ENCODE assay signal across 23 cellular contexts in the genomic region with DNA sequence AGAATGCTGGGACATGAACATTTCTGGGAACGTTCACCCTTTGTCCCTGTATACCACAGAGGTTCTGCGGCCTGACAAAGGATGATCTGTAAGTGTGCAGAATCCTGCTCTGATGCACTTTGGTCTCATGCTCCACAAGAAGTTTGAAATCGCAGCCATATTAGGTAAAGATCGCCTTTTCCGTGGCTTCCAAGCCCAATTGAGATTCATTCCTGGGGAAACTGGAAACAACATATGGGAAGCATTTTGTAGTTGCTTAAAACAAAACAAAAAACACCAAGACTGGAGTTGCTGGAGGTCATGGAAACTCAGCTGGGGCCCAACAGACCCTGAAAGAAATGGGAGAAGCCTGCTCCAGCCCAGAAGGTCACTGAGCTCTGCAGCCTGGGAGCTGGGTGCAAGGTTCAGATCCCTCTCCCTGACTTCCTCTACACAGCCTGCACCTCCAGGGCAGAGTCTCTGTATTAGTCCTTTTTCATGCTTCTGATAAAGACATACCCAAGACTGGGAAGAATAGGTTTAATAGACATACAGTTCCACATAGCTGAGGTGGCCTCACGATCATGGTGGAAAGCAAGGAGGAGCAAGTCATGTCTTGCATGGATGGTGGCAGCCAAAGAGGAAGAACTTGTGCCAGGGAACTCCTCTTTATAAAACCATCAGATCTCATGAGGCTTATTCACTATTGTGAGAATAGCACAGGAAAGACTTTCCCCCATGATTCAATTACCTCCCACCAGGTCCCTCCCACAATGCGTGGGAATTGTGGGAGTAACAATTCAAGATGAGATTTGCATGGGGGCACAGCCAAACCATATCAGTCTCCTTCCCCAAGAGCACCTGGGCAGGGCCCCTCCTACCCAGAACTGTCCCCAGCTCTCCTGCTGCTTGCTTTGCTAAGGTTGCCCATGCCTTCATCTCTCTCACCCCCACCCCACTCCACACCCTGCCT.
DNase-seq lines count a peak whose midpoint lies in the region; ATAC-seq and TF ChIP-seq lines count a peak whose summit lies in the region.
"Had no signal": no experiment of that assay in that cellular context is flagged by ENCODE, and none has a peak within 500 bp of the region (broad histone marks: within the 10 kb centered on the region; RNA-seq: fewer than 3 reads in every experiment).

No MANE protein-coding gene starts in this region.

- TF ChIP-seq CTCF in foreskin keratinocyte (conservative IDR thresholded peaks at IDR 0.05) = no peak

- H3K4me1 ChIP-seq in foreskin keratinocyte = no peaks in the 10 kb centered on the region
- H3K4me1 ChIP-seq: BLaER1 had no signal

- no peaks in the 10 kb centered on the region for H3K27me3 ChIP-seq in foreskin keratinocyte
- H3K27me3 ChIP-seq: BLaER1 had no signal

- H3K27ac Mint-ChIP-seq in stimulated activated naive CD8-positive, alpha-beta T cell treated with anti-CD3 and anti-CD28 coated beads, Interleukin-15, amount 100 ng/mL, for 72 hours = peak overlapping the region in 1 of 2 donors; percentile 34
- H3K27ac Mint-ChIP-seq in activated T-helper 17 cell treated with anti-CD3 and anti-CD28 coated beads, Interleukin-2, amount 50 U/mL, for 72 hours = no peak overlapping the region
- H3K27ac Mint-ChIP-seq: CD4-positive, CD25-positive, alpha-beta regulatory T cell had no signal

- ATAC-seq in stimulated activated naive CD8-positive, alpha-beta T cell treated with anti-CD3 and anti-CD28 coated beads, Interleukin-15, Interleukin-2, amounts not matched to agents 100 U/mL and 50 U/mL, for 24 hours = peak; percentile 19
- ATAC-seq in stimulated activated naive CD8-positive, alpha-beta T cell treated with anti-CD3 and anti-CD28 coated beads, Interleukin-15, amount 100 ng/mL, for 72 hours = no peak
- peak; percentile 39 for ATAC-seq in activated T-helper 17 cell treated with anti-CD3 and anti-CD28 coated beads, Interleukin-2, amount 50 U/mL, for 72 hours (replicated peaks)
- ATAC-seq in foreskin keratinocyte = peak; percentile 9
- ATAC-seq in GM21528 (IDR thresholded peaks at IDR 0.05; ENCODE audit: low FRiP score, unreplicated experiment) = no peak
- ATAC-seq in activated CD4-positive, CD25-positive, alpha-beta regulatory T cell treated with anti-CD3 and anti-CD28 coated beads, Interleukin-2, amount 50 U/mL, for 24 hours = no peak
- ATAC-seq: K562 had no signal

- no peaks in the 10 kb centered on the region for H3K36me3 Mint-ChIP-seq in activated T-helper 17 cell treated with anti-CD3 and anti-CD28 coated beads, Interleukin-2, amount 50 U/mL, for 72 hours (ENCODE audit: low read depth)
- H3K36me3 Mint-ChIP-seq: CD4-positive, CD25-positive, alpha-beta regulatory T cell had no signal

- H3K9me3 Mint-ChIP-seq in stimulated activated naive CD8-positive, alpha-beta T cell treated with anti-CD3 and anti-CD28 coated beads, Interleukin-15, amount 100 ng/mL, for 72 hours = peaks cover 0 to 7% of the 10 kb centered on the region in 2 donors
- no peaks in the 10 kb centered on the region for H3K9me3 Mint-ChIP-seq in activated T-helper 17 cell treated with anti-CD3 and anti-CD28 coated beads, Interleukin-2, amount 50 U/mL, for 72 hours

- DNase-seq in stimulated activated naive CD8-positive, alpha-beta T cell treated with anti-CD3 and anti-CD28 coated beads, Interleukin-15, Interleukin-2, amounts not matched to agents 100 U/mL and 50 U/mL, for 24 hours = no peak
- DNase-seq in stimulated activated naive CD8-positive, alpha-beta T cell treated with anti-CD3 and anti-CD28 coated beads, Interleukin-15, amount 100 ng/mL, for 72 hours = no peak
- DNase-seq in foreskin keratinocyte (no peak), ureter (ENCODE audit: low spot score) (no peak)
- DNase-seq: CD4-positive, CD25-positive, alpha-beta regulatory T cell; DMS153; DND-41; HCEC 1CT; Kasumi-1; MV-4-11; NCI-H1105; NCI-H2029 treated with DMSO at 0.1 percent for 48 hours; NCI-H446 treated with DMSO at 0.1 percent for 48 hours; NCI-H526; NK-92 treated with Interleukin-12 subunit alpha and Interleukin-12 subunit beta, amount 100 ng/mL, for 24 hours; PC-3; SK-N-SH; SW 1271 had no signal

- H3K27ac ChIP-seq in foreskin keratinocyte = no peak overlapping the region
- H3K27ac ChIP-seq: BLaER1 had no signal

- no peak overlapping the region for H3K4me3 Mint-ChIP-seq in stimulated activated naive CD8-positive, alpha-beta T cell treated with anti-CD3 and anti-CD28 coated beads, Interleukin-15, amount 100 ng/mL, for 72 hours
- no peak overlapping the region for H3K4me3 Mint-ChIP-seq in activated T-helper 17 cell treated with anti-CD3 and anti-CD28 coated beads, Interleukin-2, amount 50 U/mL, for 72 hours
- H3K4me3 Mint-ChIP-seq: CD4-positive, CD25-positive, alpha-beta regulatory T cell had no signal

- H3K4me1 Mint-ChIP-seq in stimulated activated naive CD8-positive, alpha-beta T cell treated with anti-CD3 and anti-CD28 coated beads, Interleukin-15, amount 100 ng/mL, for 72 hours = peaks cover 5% of the 10 kb centered on the region
- H3K4me1 Mint-ChIP-seq in activated T-helper 17 cell treated with anti-CD3 and anti-CD28 coated beads, Interleukin-2, amount 50 U/mL, for 72 hours = no peaks in the 10 kb centered on the region
- H3K4me1 Mint-ChIP-seq: CD4-positive, CD25-positive, alpha-beta regulatory T cell had no signal

- H3K27me3 Mint-ChIP-seq in stimulated activated naive CD8-positive, alpha-beta T cell treated with anti-CD3 and anti-CD28 coated beads, Interleukin-15, amount 100 ng/mL, for 72 hours = peaks cover under 1% of the 10 kb centered on the region
- peaks cover 13% of the 10 kb centered on the region for H3K27me3 Mint-ChIP-seq in activated T-helper 17 cell treated with anti-CD3 and anti-CD28 coated beads, Interleukin-2, amount 50 U/mL, for 72 hours

Comparison
In these comparisons a context has a peak if more than half of its experiments do, and no peak if none do; other contexts are left out.
1. ATAC-seq: peak in stimulated activated naive CD8-positive, alpha-beta T cell treated with anti-CD3 and anti-CD28 coated beads, Interleukin-15, Interleukin-2, amounts not matched to agents 100 U/mL and 50 U/mL, for 24 hours (single experiment), activated T-helper 17 cell treated with anti-CD3 and anti-CD28 coated beads, Interleukin-2, amount 50 U/mL, for 72 hours (single experiment) and foreskin keratinocyte (single experiment); none in stimulated activated naive CD8-positive, alpha-beta T cell treated with anti-CD3 and anti-CD28 coated beads, Interleukin-15, amount 100 ng/mL, for 72 hours (single experiment), GM21528 (single experiment) and activated CD4-positive, CD25-positive, alpha-beta regulatory T cell treated with anti-CD3 and anti-CD28 coated beads, Interleukin-2, amount 50 U/mL, for 24 hours (0 of 2).